Comparison of ENCODE assay signal across 16 cellular contexts in the genomic region with DNA sequence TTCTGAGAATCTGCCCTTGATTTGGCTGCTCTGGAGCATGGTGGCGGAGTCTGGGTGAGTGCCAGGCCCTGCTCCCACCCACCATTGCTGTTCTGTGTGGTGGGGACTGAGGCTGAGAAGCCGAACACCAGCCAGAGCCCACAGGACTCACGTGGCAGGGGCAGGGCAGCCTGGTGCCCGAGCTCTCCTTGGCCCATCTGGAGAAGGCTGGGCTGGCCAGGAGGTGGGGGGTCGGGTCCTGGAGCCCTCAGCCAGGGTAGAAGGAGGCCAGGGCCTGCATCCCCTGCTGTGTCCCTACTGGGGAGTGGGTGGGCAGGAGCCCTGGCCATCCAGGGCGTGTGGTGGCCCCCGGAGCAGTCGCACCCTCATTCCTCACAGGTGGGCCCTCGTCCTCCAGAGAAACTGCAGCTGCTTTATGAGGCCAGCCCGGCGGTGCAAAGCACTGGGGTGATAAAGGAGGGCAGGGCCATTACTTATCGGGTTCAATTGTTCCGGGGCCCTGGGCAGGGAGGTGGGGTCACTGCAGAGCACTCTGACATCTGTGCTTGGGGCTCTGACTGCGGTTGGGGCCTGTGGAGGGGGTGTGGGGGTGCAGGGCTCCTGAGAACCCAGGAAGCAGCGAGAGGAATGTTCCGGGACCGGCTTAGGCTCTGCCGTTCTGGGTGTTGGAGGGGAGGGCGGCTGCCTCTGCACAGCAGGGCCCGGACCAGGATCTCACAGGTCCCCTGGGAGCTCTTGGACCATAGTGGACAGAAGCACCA.
A peak's percentile ranks its signal among the peaks of the same experiment; 100 is the strongest.
DNase-seq lines count a peak whose midpoint lies in the region; FAIRE-seq and TF ChIP-seq lines count a peak whose summit lies in the region.
"Had no signal": no experiment of that assay in that cellular context is flagged by ENCODE, and none has a peak within 500 bp of the region (broad histone marks: within the 10 kb centered on the region; RNA-seq: fewer than 3 reads in every experiment).

No MANE protein-coding gene starts in this region.

- no peak overlapping the region for H3K4me3 Mint-ChIP-seq in activated naive CD4-positive, alpha-beta T cell treated with anti-CD3 and anti-CD28 coated beads, Interleukin-2, amount 10 ng/mL, durations not matched to agents 7 days and 5 days
- H3K4me3 Mint-ChIP-seq: CD4-positive, CD25-positive, alpha-beta regulatory T cell had no signal

- H4K5ac ChIP-seq in H1 (ENCODE audit: insufficient read length, low read depth, low read length) = no peak overlapping the region

- no peak overlapping the region for H3K14ac ChIP-seq in H1 (ENCODE audit: insufficient read length)

- 90% methylated on average over 20 of the region's 20 CpGs; no CpG with 5 or more reads in 1 of the 2 experiments for WGBS in H1 (ENCODE audit: extremely low coverage in 1 of 2, insufficient coverage in 1 of 2, insufficient read length in 1 of 2, insufficient replicate concordance in 2 of 2, low coverage in 1 of 2, low lambda C conversion rate in 2 of 2, missing lambda C conversion rate in 1 of 2), 2 experiments
- 86% methylated on average over 20 of the region's 20 CpGs for WGBS in smooth muscle cell (ENCODE audit: low lambda C conversion rate)

- H3K23ac ChIP-seq in H1 (ENCODE audit: insufficient read length) = no peak overlapping the region

- no peak overlapping the region for H3K4ac ChIP-seq in H1 (replicated peaks; ENCODE audit: insufficient read length, low read depth, low read length)

- no peak overlapping the region for H2BK15ac ChIP-seq in H1 (ENCODE audit: low read length)

- H3K23me2 ChIP-seq in H1 (ENCODE audit: low read depth, low read length) = no peaks in the 10 kb centered on the region

- H4K91ac ChIP-seq in H1 (replicated peaks; ENCODE audit: insufficient read length, low read length) = no peak overlapping the region

- no peak for TF ChIP-seq EP300 in H1 (IDR thresholded peaks at IDR 0.05; ENCODE audit: borderline replicate concordance in 1 of 2, low read depth in 2 of 2, low read length in 2 of 2)

- H3K79me2 ChIP-seq in H1 (ENCODE audit: control insufficient read depth in 1 of 2, insufficient read depth in 2 of 2, low read length in 2 of 2) (no peaks in the 10 kb centered on the region), smooth muscle cell (ENCODE audit: low read depth) (no peaks in the 10 kb centered on the region)

- DNase-seq in activated naive CD4-positive, alpha-beta T cell treated with anti-CD3 and anti-CD28 coated beads, Interleukin-2, amount 10 ng/mL, durations not matched to agents 7 days and 5 days = peak; percentile 6
- DNase-seq in activated naive CD4-positive, alpha-beta T cell treated with Interleukin-2 at 50 U/mL for 16 hours = no peak
- DNase-seq in H7 = peak; percentile 60
- no peak for DNase-seq in H1 (ENCODE audit: low read depth in 1 of 2, low spot score in 2 of 2)
- peak; percentile 4 for DNase-seq in retina
- no peak for DNase-seq in smooth muscle cell (lab: John Stamatoyannopoulos, UW; ENCODE audit: unreplicated experiment)
- no peak for DNase-seq in H54 (ENCODE audit: insufficient read length, low spot score)
- DNase-seq in GM12892 (ENCODE audit: insufficient read length) = no peak
- DNase-seq: AML-193; CD4-positive, CD25-positive, alpha-beta regulatory T cell; HCEC 1CT; IMR-90; NCI-H2029; NCI-H2171 treated with DMSO at 0.1 percent for 48 hours; NCI-H510A had no signal

- H3K56ac ChIP-seq in H1 (replicated peaks; ENCODE audit: insufficient read length, low read depth, low read length) = no peak overlapping the region

- H2BK5ac ChIP-seq in H1 (ENCODE audit: low read depth, low read length) = no peak overlapping the region

- TF ChIP-seq RAD21 in H1 (IDR thresholded peaks at IDR 0.05 in 1 of 2, conservative IDR thresholded peaks at IDR 0.05 in 1 of 2; ENCODE audit: low read depth in 2 of 2, low read length in 2 of 2) = no peak

- CTCF ChIA-PET in activated naive CD4-positive, alpha-beta T cell treated with anti-CD3 and anti-CD28 coated beads, Interleukin-2, amount 10 ng/mL, durations not matched to agents 7 days and 5 days (lab: Charles Lee) = no interaction called here
- CTCF ChIA-PET in H1 (lab: Charles Lee; ENCODE audit: partially characterized antibody) = interaction anchor here (1.1 to 1.3 kb wide), 2 partner anchors 137 to 202 kb away, joined by 3 to 4 read pairs; no protein-coding TSS in a partner anchor

- H3K4me3 ChIP-seq in H7 (ENCODE audit: insufficient read depth, low read depth, low read length) (no peak overlapping the region), H1 (ENCODE audit: extremely low read depth in 1 of 4, insufficient read depth in 2 of 4, low read depth in 3 of 4, low read length in 4 of 4) (no peak overlapping the region), smooth muscle cell (no peak overlapping the region)

- peak overlapping the region; percentile 46; the same call in 1 of the 2 replicates for H4K8ac ChIP-seq in H1 (ENCODE audit: extremely low read depth, insufficient read depth, low read length)

- H4K20me1 ChIP-seq in H1 (replicated peaks in 1 of 2; ENCODE audit: control insufficient read depth in 1 of 2, insufficient read depth in 2 of 2, low read length in 2 of 2) = no peaks in the 10 kb centered on the region
- no peaks in the 10 kb centered on the region for H4K20me1 ChIP-seq in smooth muscle cell (ENCODE audit: low read depth)

- H2BK120ac ChIP-seq in H1 (replicated peaks; ENCODE audit: low read depth, low read length) = no peak overlapping the region

- H3K9ac ChIP-seq in H1 (replicated peaks in 1 of 4; ENCODE audit: extremely low read depth in 1 of 4, low read depth in 3 of 4, low read length in 3 of 4) = no peak overlapping the region
- no peak overlapping the region for H3K9ac ChIP-seq in smooth muscle cell (ENCODE audit: low read depth)

- H3K27ac ChIP-seq in H1 (ENCODE audit: low read depth, low read length) (no peak overlapping the region; the same call in 1 of the 2 replicates), smooth muscle cell (ENCODE audit: low read depth) (no peak overlapping the region)

- H2AFZ ChIP-seq in H1 (ENCODE audit: low read length) = no peak overlapping the region
- H2AFZ ChIP-seq in smooth muscle cell (ENCODE audit: low read depth) = no peak overlapping the region

- H3K4me2 ChIP-seq in H1 (ENCODE audit: insufficient read depth in 1 of 2, low read depth in 2 of 2, low read length in 2 of 2) (no peak overlapping the region), smooth muscle cell (no peak overlapping the region)

- H2AK5ac ChIP-seq in H1 (ENCODE audit: low read depth, low read length) = no peak overlapping the region

- no peak for TF ChIP-seq POLR2A in H1 (IDR thresholded peaks at IDR 0.05; ENCODE audit: control extremely low read depth in 1 of 2, low read depth in 2 of 2, low read length in 2 of 2)
- no peak for TF ChIP-seq POLR2A in H54 (IDR thresholded peaks at IDR 0.05; ENCODE audit: low read depth, low read length)
- no peak for TF ChIP-seq POLR2A in GM12892 (IDR thresholded peaks at IDR 0.05; ENCODE audit: low read depth, low read length)

- no peaks in the 10 kb centered on the region for H3K9me3 ChIP-seq in H1 (ENCODE audit: insufficient read depth in 2 of 2, low read depth in 1 of 2, low read length in 1 of 2)
- H3K9me3 ChIP-seq in smooth muscle cell (replicated peaks; ENCODE audit: low read depth) = no peaks in the 10 kb centered on the region

- H3K27me3 ChIP-seq in H7 (ENCODE audit: control insufficient read depth, insufficient read depth, low read length) = no peaks in the 10 kb centered on the region
- no peaks in the 10 kb centered on the region for H3K27me3 ChIP-seq in H1 (replicated peaks in 1 of 4; ENCODE audit: control insufficient read depth in 3 of 4, extremely low read depth in 1 of 4, insufficient read depth in 3 of 4, low read length in 3 of 4)
- H3K27me3 ChIP-seq in smooth muscle cell (ENCODE audit: low read depth) = no peaks in the 10 kb centered on the region

- H3K4me1 ChIP-seq in H1 (replicated peaks in 1 of 4; ENCODE audit: control insufficient read depth in 3 of 4, insufficient read depth in 4 of 4, low read length in 3 of 4) (peaks cover 0 to 1% (median 0%) of the 10 kb centered on the region in 4 experiments; a peak in 1 of 7 replicates), smooth muscle cell (ENCODE audit: low read depth) (no peaks in the 10 kb centered on the region)

- H3F3A ChIP-seq in smooth muscle cell (ENCODE audit: low read depth) = no peaks in the 10 kb centered on the region

- H3K4me1 Mint-ChIP-seq in activated naive CD4-positive, alpha-beta T cell treated with anti-CD3 and anti-CD28 coated beads, Interleukin-2, amount 10 ng/mL, durations not matched to agents 7 days and 5 days = no peaks in the 10 kb centered on the region
- H3K4me1 Mint-ChIP-seq: CD4-positive, CD25-positive, alpha-beta regulatory T cell had no signal

- FAIRE-seq in H1 (lab: Jason Lieb, UNC) (no peak), H54 (lab: Jason Lieb, UNC) (no peak), GM12892 (lab: Jason Lieb, UNC) (no peak)
- FAIRE-seq: GM18507 had no signal

- no peak overlapping the region for H2BK12ac ChIP-seq in H1 (ENCODE audit: low read depth, low read length)

- no peaks in the 10 kb centered on the region for H3K36me3 Mint-ChIP-seq in activated naive CD4-positive, alpha-beta T cell treated with anti-CD3 and anti-CD28 coated beads, Interleukin-2, amount 10 ng/mL, durations not matched to agents 7 days and 5 days

- H3K27me3 Mint-ChIP-seq in activated naive CD4-positive, alpha-beta T cell treated with anti-CD3 and anti-CD28 coated beads, Interleukin-2, amount 10 ng/mL, durations not matched to agents 7 days and 5 days = peaks cover 10% of the 10 kb centered on the region

- POLR2A ChIA-PET in H1 (lab: Charles Lee; ENCODE audit: partially characterized antibody) = no interaction called here

- H2BK20ac ChIP-seq in H1 (ENCODE audit: low read length) = no peak overlapping the region

- H3K27ac Mint-ChIP-seq in activated naive CD4-positive, alpha-beta T cell treated with anti-CD3 and anti-CD28 coated beads, Interleukin-2, amount 10 ng/mL, durations not matched to agents 7 days and 5 days = no peak overlapping the region

- H3K18ac ChIP-seq in H1 (ENCODE audit: extremely low read depth, low read length) = no peak overlapping the region

- no peaks in the 10 kb centered on the region for H3K79me1 ChIP-seq in H1 (ENCODE audit: low read depth, low read length)

- peaks cover 3% of the 10 kb centered on the region for H3K9me3 Mint-ChIP-seq in activated naive CD4-positive, alpha-beta T cell treated with anti-CD3 and anti-CD28 coated beads, Interleukin-2, amount 10 ng/mL, durations not matched to agents 7 days and 5 days

- no peak for TF ChIP-seq CTCF in H1 (IDR thresholded peaks at IDR 0.05; ENCODE audit: control extremely low read depth in 1 of 3, insufficient read depth in 1 of 3, low read depth in 1 of 3, low read length in 3 of 3)
- no peak for TF ChIP-seq CTCF in smooth muscle cell (IDR thresholded peaks at IDR 0.05; ENCODE audit: borderline replicate concordance, insufficient read depth, poor library complexity, severe bottlenecking)

- H3K36me3 ChIP-seq in H7 (replicated peaks; ENCODE audit: control insufficient read depth, insufficient read depth, low read length) (no peaks in the 10 kb centered on the region), H1 (ENCODE audit: control insufficient read depth in 2 of 4, insufficient read depth in 4 of 4, low read length in 3 of 4) (no peaks in the 10 kb centered on the region), smooth muscle cell (ENCODE audit: low read depth) (no peaks in the 10 kb centered on the region)

TF ChIP-seq in H1, 55 proteins besides CTCF, POLR2A, EP300 and RAD21 (continues in another document):
- TF ChIP-seq HDAC2 (IDR thresholded peaks at IDR 0.05; ENCODE audit: borderline replicate concordance in 1 of 2, low read depth in 2 of 2, low read length in 2 of 2) = no peak

Comparison
In these comparisons a context has a peak if more than half of its experiments do, and no peak if none do; other contexts are left out.
1. DNase-seq: peak in activated naive CD4-positive, alpha-beta T cell treated with anti-CD3 and anti-CD28 coated beads, Interleukin-2, amount 10 ng/mL, durations not matched to agents 7 days and 5 days (single experiment), H7 (single experiment) and retina (single experiment); none in activated naive CD4-positive, alpha-beta T cell treated with Interleukin-2 at 50 U/mL for 16 hours (single experiment), H1 (0 of 2), smooth muscle cell (single experiment), H54 (single experiment) and GM12892 (single experiment).